In genomic region chr20:34704177-34705007, GRCh38 we compare ENCODE assay signal across 1 cellular context.
A peak's percentile ranks its signal among the peaks of the same experiment; 100 is the strongest.
TF ChIP-seq lines count a peak whose summit lies in the region.

Gene TP53INP2 (plus strand): TSS chr20:34704344. CDS start chr20:34708740, 4,396 bp downstream.

TF ChIP-seq in HepG2, 621 proteins besides CTCF, POLR2A, EP300 and RAD21 (continued from another document and continues in another):
- TF ChIP-seq PRDM10 (CRISPR knock-in tag; IDR thresholded peaks at IDR 0.05; ENCODE audit: low read depth) = peak; percentile 28; the same call in 1 of the 2 replicates
- TF ChIP-seq ZFP82 (CRISPR knock-in tag; IDR thresholded peaks at IDR 0.05; ENCODE audit: borderline replicate concordance) = peak; percentile 45; the same call in 1 of the 2 replicates
- peak; percentile 16; the same call in 1 of the 2 replicates for TF ChIP-seq ZNF205 (CRISPR knock-in tag; IDR thresholded peaks at IDR 0.05)
- TF ChIP-seq ZNF317 (CRISPR knock-in tag; IDR thresholded peaks at IDR 0.05) = peak; percentile 70; the same call in 1 of the 2 replicates
- TF ChIP-seq ZNF343 (CRISPR knock-in tag; IDR thresholded peaks at IDR 0.05) = no peak
- TF ChIP-seq ZNF605 (CRISPR knock-in tag; IDR thresholded peaks at IDR 0.05) = peak; percentile 72; the same call in 1 of the 2 replicates
- TF ChIP-seq RFXANK (CRISPR knock-in tag; IDR thresholded peaks at IDR 0.05) = no peak
- 0 out of 2 replicates have a peak, but pooled peaks have one; percentile 11 for TF ChIP-seq ZNF737 (CRISPR knock-in tag; IDR thresholded peaks at IDR 0.05; ENCODE audit: borderline replicate concordance)
- no peak for TF ChIP-seq SIX1 (CRISPR knock-in tag; IDR thresholded peaks at IDR 0.05; ENCODE audit: borderline replicate concordance)
- TF ChIP-seq, protein P1, sequence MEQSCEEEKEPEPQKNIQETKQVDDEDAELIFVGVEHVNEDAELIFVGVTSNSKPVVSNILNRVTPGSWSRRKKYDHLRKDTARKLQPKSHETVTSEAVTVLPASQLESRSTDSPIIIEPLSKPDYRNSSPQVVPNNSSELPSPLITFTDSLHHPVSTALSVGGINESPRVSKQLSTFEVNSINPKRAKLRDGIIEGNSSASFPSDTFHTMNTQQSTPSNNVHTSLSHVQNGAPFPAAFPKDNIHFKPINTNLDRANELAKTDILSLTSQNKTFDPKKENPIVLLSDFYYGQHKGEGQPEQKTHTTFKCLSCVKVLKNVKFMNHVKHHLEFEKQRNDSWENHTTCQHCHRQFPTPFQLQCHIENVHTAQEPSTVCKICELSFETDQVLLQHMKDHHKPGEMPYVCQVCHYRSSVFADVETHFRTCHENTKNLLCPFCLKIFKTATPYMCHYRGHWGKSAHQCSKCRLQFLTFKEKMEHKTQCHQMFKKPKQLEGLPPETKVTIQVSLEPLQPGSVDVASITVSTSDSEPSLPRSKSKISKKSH (CRISPR knock-in tag; IDR thresholded peaks at IDR 0.05; ENCODE audit: borderline replicate concordance) = 0 out of 2 replicates have a peak, but pooled peaks have one; percentile 54
- TF ChIP-seq, protein P2, sequence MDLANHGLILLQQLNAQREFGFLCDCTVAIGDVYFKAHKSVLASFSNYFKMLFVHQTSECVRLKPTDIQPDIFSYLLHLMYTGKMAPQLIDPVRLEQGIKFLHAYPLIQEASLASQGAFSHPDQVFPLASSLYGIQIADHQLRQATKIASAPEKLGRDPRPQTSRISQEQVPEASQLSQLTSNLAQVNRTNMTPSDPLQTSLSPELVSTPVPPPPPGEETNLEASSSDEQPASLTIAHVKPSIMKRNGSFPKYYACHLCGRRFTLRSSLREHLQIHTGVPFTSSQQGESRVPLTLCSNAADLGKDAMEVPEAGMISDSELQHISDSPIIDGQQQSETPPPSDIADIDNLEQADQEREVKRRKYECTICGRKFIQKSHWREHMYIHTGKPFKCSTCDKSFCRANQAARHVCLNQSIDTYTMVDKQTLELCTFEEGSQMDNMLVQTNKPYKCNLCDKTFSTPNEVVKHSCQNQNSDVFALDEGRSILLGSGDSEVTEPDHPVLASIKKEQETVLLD (CRISPR knock-in tag; IDR thresholded peaks at IDR 0.05; ENCODE audit: low read depth) = no peak
- TF ChIP-seq CEBPG (CRISPR knock-in tag; IDR thresholded peaks at IDR 0.05) = no peak
- no peak; the same call in 1 of the 2 replicates for TF ChIP-seq MAFG (CRISPR knock-in tag; IDR thresholded peaks at IDR 0.05)
- TF ChIP-seq ZNF724P (CRISPR knock-in tag; IDR thresholded peaks at IDR 0.05; ENCODE audit: borderline replicate concordance) = no peak
- TF ChIP-seq ZNF564 (CRISPR knock-in tag; IDR thresholded peaks at IDR 0.05) = no peak; the same call in 1 of the 2 replicates
- TF ChIP-seq ZNF329 (CRISPR knock-in tag; IDR thresholded peaks at IDR 0.05; ENCODE audit: low read depth) = peak; percentile 74; the same call in 1 of the 2 replicates
- TF ChIP-seq ZBTB21 (CRISPR knock-in tag; IDR thresholded peaks at IDR 0.05) = peak; percentile 93
- TF ChIP-seq ZNF607 (CRISPR knock-in tag; IDR thresholded peaks at IDR 0.05; ENCODE audit: borderline replicate concordance) = peak; percentile 77
- TF ChIP-seq ATF7 (IDR thresholded peaks at IDR 0.05) = peak; percentile 75
- peak; percentile 48; the same call in 1 of the 2 replicates for TF ChIP-seq ATF7 (CRISPR knock-in tag; IDR thresholded peaks at IDR 0.05)
- no peak for TF ChIP-seq CBX5 (CRISPR knock-in tag; IDR thresholded peaks at IDR 0.05; ENCODE audit: borderline replicate concordance)
- TF ChIP-seq ARID2 (CRISPR knock-in tag; IDR thresholded peaks at IDR 0.05; ENCODE audit: borderline replicate concordance) = peak; percentile 84; the same call in 1 of the 2 replicates
- TF ChIP-seq ZNF850 (CRISPR knock-in tag; conservative IDR thresholded peaks at IDR 0.05) = no peak
- TF ChIP-seq HOXA7 (CRISPR knock-in tag; IDR thresholded peaks at IDR 0.05) = no peak
- no peak for TF ChIP-seq FOXJ3 (CRISPR knock-in tag; IDR thresholded peaks at IDR 0.05; ENCODE audit: borderline replicate concordance)
- peak; percentile 83; the same call in 1 of the 2 replicates for TF ChIP-seq SNAPC4 (CRISPR knock-in tag; IDR thresholded peaks at IDR 0.05)
- no peak for TF ChIP-seq PRDM4 (CRISPR knock-in tag; IDR thresholded peaks at IDR 0.05; ENCODE audit: borderline replicate concordance)
- TF ChIP-seq POGZ (CRISPR knock-in tag; IDR thresholded peaks at IDR 0.05) = peak; percentile 52; the same call in 1 of the 2 replicates
- peak; percentile 48; the same call in 1 of the 2 replicates for TF ChIP-seq ZBTB26 (CRISPR knock-in tag; IDR thresholded peaks at IDR 0.05; ENCODE audit: borderline replicate concordance)
- TF ChIP-seq, protein P3, sequence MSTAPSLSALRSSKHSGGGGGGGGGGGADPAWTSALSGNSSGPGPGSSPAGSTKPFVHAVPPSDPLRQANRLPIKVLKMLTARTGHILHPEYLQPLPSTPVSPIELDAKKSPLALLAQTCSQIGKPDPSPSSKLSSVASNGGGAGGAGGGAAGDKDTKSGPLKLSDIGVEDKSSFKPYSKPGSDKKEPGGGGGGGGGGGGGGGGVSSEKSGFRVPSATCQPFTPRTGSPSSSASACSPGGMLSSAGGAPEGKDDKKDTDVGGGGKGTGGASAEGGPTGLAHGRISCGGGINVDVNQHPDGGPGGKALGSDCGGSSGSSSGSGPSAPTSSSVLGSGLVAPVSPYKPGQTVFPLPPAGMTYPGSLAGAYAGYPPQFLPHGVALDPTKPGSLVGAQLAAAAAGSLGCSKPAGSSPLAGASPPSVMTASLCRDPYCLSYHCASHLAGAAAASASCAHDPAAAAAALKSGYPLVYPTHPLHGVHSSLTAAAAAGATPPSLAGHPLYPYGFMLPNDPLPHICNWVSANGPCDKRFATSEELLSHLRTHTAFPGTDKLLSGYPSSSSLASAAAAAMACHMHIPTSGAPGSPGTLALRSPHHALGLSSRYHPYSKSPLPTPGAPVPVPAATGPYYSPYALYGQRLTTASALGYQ (CRISPR knock-in tag; IDR thresholded peaks at IDR 0.05) = no peak
- 0 out of 4 replicates have a peak, but pooled peaks of 1 of the 2 experiments have one; percentile 1 for TF ChIP-seq MAFK (conservative IDR thresholded peaks at IDR 0.05 in 1 of 2, IDR thresholded peaks at IDR 0.05 in 1 of 2; ENCODE audit: low read length in 2 of 2)
- TF ChIP-seq ZBTB49 (CRISPR knock-in tag; IDR thresholded peaks at IDR 0.05; ENCODE audit: borderline replicate concordance) = no peak
- TF ChIP-seq PHF20 (CRISPR knock-in tag; IDR thresholded peaks at IDR 0.05) = peak; percentile 40; the same call in 1 of the 2 replicates
